Comparison of ENCODE assay signal across 28 cellular contexts in genomic region chr6:85576479-85576878, GRCh38. TPM values are rescaled to one million over a fixed set of nuclear protein-coding genes. Genes with fewer than 3 reads are reported as not detected.
A peak's percentile ranks its signal among the peaks of the same experiment; 100 is the strongest.
DNase-seq lines count a peak whose midpoint lies in the region; TF ChIP-seq lines count a peak whose summit lies in the region.
"Had no signal": no experiment of that assay in that cellular context is flagged by ENCODE, and none has a peak within 500 bp of the region (broad histone marks: within the 10 kb centered on the region; RNA-seq: fewer than 3 reads in every experiment).

No MANE protein-coding gene starts in this region.

- H3K4me3 ChIP-seq in HEK293 (ENCODE audit: low read depth, low read length) (no peak overlapping the region), fibroblast of pulmonary artery (replicated peaks; ENCODE audit: low read depth, low read length) (no peak overlapping the region)
- H3K4me3 ChIP-seq: esophagus muscularis mucosa, HAP-1, heart right ventricle, transverse colon had no signal

- peaks cover 5% of the 10 kb centered on the region for H3K9me3 Mint-ChIP-seq in mesothelial cell of epicardium
- H3K9me3 Mint-ChIP-seq: activated T-cell treated with anti-CD3 and anti-CD28 coated beads, Interleukin-2, amount 50 U/mL, for 24 hours had no signal

- CTCF ChIA-PET in HEK293 (lab: Yijun Ruan, JAX), result no interaction called here

- H3K27ac Mint-ChIP-seq in mesothelial cell of epicardium, result no peak overlapping the region
- H3K27ac Mint-ChIP-seq: activated naive CD8-positive, alpha-beta T cell treated with anti-CD3 and anti-CD28 coated beads, Interleukin-2, amount 10 ng/mL, durations not matched to agents 7 days and 5 days; activated T-cell treated with anti-CD3 and anti-CD28 coated beads, Interleukin-2, amount 50 U/mL, for 24 hours; CD8-positive, alpha-beta memory T cell; naive thymus-derived CD4-positive, alpha-beta T cell; WTC11 had no signal

- H3K27ac ChIP-seq in HEK293 (ENCODE audit: extremely low read depth, low read depth, low read length), result no peak overlapping the region
- H3K27ac ChIP-seq: esophagus muscularis mucosa, heart right ventricle, HL-60, transverse colon had no signal

- peaks cover 8% of the 10 kb centered on the region for H3K4me1 Mint-ChIP-seq in mesothelial cell of epicardium

- H3K36me3 Mint-ChIP-seq in mesothelial cell of epicardium, result peaks cover 12% of the 10 kb centered on the region

- peak; percentile 42 for DNase-seq in DMS 273 (lab: John Stamatoyannopoulos, UW; ENCODE audit: unreplicated experiment)
- peak; percentile 28 for DNase-seq in OCI-M1 (lab: John Stamatoyannopoulos, UW)
- peak; percentile 48 for DNase-seq in fibroblast of pulmonary artery (ENCODE audit: low read depth)
- no peak for DNase-seq in posterior cingulate gyrus
- no peak for DNase-seq in mesothelial cell of epicardium (ENCODE audit: low spot score in 2 of 2, unreplicated experiment in 2 of 2)
- no peak for DNase-seq in NCI-H774 (lab: John Stamatoyannopoulos, UW)
- DNase-seq: activated gamma-delta T cell; activated naive CD8-positive, alpha-beta T cell treated with anti-CD3 and anti-CD28 coated beads, Interleukin-2, amount 10 ng/mL, durations not matched to agents 7 days and 5 days; activated T-cell treated with anti-CD3 and anti-CD28 coated beads, Interleukin-2, amount 50 U/mL, for 24 hours; aorta; CD8-positive, alpha-beta memory T cell; foreskin melanocyte; heart right ventricle; Karpas-422; naive thymus-derived CD4-positive, alpha-beta T cell; NCI-H1694; NCI-H524 treated with DMSO at 0.1 percent for 48 hours; SIG-M5; stimulated activated CD4-positive, alpha-beta T cell treated with anti-CD3 and anti-CD28 coated beads, Interleukin-15, amount 100 ng/mL, for 24 hours; stimulated activated CD4-positive, alpha-beta T cell treated with anti-CD3 and anti-CD28 coated beads, Interleukin-4, amount 100 ng/mL, for 4 hours; SW 1271; T1000; transverse colon had no signal

- H3K4me1 ChIP-seq in HEK293 (ENCODE audit: control insufficient read depth, insufficient read depth, low read length), result peaks cover 13% of the 10 kb centered on the region

- POLR2A ChIA-PET in HEK293 (lab: Yijun Ruan, JAX), result no interaction called here

- no peaks in the 10 kb centered on the region for H3K27me3 Mint-ChIP-seq in mesothelial cell of epicardium (ENCODE audit: low read depth)
- H3K27me3 Mint-ChIP-seq: activated naive CD8-positive, alpha-beta T cell treated with anti-CD3 and anti-CD28 coated beads, Interleukin-2, amount 10 ng/mL, durations not matched to agents 7 days and 5 days; activated T-cell treated with anti-CD3 and anti-CD28 coated beads, Interleukin-2, amount 50 U/mL, for 24 hours; CD8-positive, alpha-beta memory T cell; naive thymus-derived CD4-positive, alpha-beta T cell had no signal

- no peaks in the 10 kb centered on the region for H3K9me3 ChIP-seq in HEK293 (ENCODE audit: control insufficient read depth, insufficient read depth, low read depth, low read length)
- H3K9me3 ChIP-seq: esophagus muscularis mucosa, HAP-1, transverse colon had no signal

- no peak for TF ChIP-seq CTCF in HEK293 (tag by site-specific recombination; IDR thresholded peaks at IDR 0.05)
- TF ChIP-seq CTCF in fibroblast of pulmonary artery (IDR thresholded peaks at IDR 0.05; ENCODE audit: low read length, missing control alignments), result no peak
- TF ChIP-seq CTCF in mesothelial cell of epicardium (IDR thresholded peaks at IDR 0.05; ENCODE audit: unreplicated experiment), result no peak

- H3K36me3 ChIP-seq in HEK293 (ENCODE audit: control insufficient read depth in 2 of 2, insufficient read depth in 1 of 2, low read length in 2 of 2), result peaks cover 0 to 3% of the 10 kb centered on the region in 2 experiments; a peak in 1 of 3 replicates

- intact Hi-C loops in posterior cingulate gyrus (cut with DNase I), result no loop called here

- no peak overlapping the region for H3K4me3 Mint-ChIP-seq in mesothelial cell of epicardium
- H3K4me3 Mint-ChIP-seq: activated naive CD8-positive, alpha-beta T cell treated with anti-CD3 and anti-CD28 coated beads, Interleukin-2, amount 10 ng/mL, durations not matched to agents 7 days and 5 days; activated T-cell treated with anti-CD3 and anti-CD28 coated beads, Interleukin-2, amount 50 U/mL, for 24 hours; CD8-positive, alpha-beta memory T cell; naive thymus-derived CD4-positive, alpha-beta T cell; WTC11 had no signal

TF ChIP-seq in HEK293, 187 proteins besides CTCF, POLR2A, EP300 and RAD21:
- TF ChIP-seq ZNF747 (tag by site-specific recombination; IDR thresholded peaks at IDR 0.05), result no peak
- 0 out of 2 replicates have a peak, but pooled peaks have one; percentile 18 for TF ChIP-seq ZNF660 (tag by site-specific recombination; IDR thresholded peaks at IDR 0.05)
- TF ChIP-seq ZNF792 (tag by site-specific recombination; IDR thresholded peaks at IDR 0.05), result no peak
- TF ChIP-seq, protein P1, sequence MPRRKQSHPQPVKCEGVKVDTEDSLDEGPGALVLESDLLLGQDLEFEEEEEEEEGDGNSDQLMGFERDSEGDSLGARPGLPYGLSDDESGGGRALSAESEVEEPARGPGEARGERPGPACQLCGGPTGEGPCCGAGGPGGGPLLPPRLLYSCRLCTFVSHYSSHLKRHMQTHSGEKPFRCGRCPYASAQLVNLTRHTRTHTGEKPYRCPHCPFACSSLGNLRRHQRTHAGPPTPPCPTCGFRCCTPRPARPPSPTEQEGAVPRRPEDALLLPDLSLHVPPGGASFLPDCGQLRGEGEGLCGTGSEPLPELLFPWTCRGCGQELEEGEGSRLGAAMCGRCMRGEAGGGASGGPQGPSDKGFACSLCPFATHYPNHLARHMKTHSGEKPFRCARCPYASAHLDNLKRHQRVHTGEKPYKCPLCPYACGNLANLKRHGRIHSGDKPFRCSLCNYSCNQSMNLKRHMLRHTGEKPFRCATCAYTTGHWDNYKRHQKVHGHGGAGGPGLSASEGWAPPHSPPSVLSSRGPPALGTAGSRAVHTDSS (tag by site-specific recombination; IDR thresholded peaks at IDR 0.05), result no peak
- no peak for TF ChIP-seq EGR2 (tag by site-specific recombination; IDR thresholded peaks at IDR 0.05; ENCODE audit: low read depth)
- peak; percentile 72 for TF ChIP-seq PRDM1 (tag by site-specific recombination; IDR thresholded peaks at IDR 0.05)
- TF ChIP-seq, protein P2, sequence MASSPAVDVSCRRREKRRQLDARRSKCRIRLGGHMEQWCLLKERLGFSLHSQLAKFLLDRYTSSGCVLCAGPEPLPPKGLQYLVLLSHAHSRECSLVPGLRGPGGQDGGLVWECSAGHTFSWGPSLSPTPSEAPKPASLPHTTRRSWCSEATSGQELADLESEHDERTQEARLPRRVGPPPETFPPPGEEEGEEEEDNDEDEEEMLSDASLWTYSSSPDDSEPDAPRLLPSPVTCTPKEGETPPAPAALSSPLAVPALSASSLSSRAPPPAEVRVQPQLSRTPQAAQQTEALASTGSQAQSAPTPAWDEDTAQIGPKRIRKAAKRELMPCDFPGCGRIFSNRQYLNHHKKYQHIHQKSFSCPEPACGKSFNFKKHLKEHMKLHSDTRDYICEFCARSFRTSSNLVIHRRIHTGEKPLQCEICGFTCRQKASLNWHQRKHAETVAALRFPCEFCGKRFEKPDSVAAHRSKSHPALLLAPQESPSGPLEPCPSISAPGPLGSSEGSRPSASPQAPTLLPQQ (tag by site-specific recombination; IDR thresholded peaks at IDR 0.05), result 0 out of 2 replicates have a peak, but pooled peaks have one; percentile 15

RNA-seq across cellular contexts. Expression of gene SNX14, which starts 17.2 kb away (rescaled TPM):
- 72.6 to 75.5 TPM (median 73.3 TPM) in 3 replicates for total RNA-seq in mesothelial cell of epicardium

Comparison
In these comparisons a context has a peak if more than half of its experiments do, and no peak if none do; other contexts are left out.
1. DNase-seq: peak in DMS 273 (single experiment), OCI-M1 (single experiment) and fibroblast of pulmonary artery (single experiment); none in posterior cingulate gyrus (0 of 10), mesothelial cell of epicardium (0 of 2) and NCI-H774 (single experiment).